Comparison of ENCODE assay signal across 1 cellular context in the genomic region with DNA sequence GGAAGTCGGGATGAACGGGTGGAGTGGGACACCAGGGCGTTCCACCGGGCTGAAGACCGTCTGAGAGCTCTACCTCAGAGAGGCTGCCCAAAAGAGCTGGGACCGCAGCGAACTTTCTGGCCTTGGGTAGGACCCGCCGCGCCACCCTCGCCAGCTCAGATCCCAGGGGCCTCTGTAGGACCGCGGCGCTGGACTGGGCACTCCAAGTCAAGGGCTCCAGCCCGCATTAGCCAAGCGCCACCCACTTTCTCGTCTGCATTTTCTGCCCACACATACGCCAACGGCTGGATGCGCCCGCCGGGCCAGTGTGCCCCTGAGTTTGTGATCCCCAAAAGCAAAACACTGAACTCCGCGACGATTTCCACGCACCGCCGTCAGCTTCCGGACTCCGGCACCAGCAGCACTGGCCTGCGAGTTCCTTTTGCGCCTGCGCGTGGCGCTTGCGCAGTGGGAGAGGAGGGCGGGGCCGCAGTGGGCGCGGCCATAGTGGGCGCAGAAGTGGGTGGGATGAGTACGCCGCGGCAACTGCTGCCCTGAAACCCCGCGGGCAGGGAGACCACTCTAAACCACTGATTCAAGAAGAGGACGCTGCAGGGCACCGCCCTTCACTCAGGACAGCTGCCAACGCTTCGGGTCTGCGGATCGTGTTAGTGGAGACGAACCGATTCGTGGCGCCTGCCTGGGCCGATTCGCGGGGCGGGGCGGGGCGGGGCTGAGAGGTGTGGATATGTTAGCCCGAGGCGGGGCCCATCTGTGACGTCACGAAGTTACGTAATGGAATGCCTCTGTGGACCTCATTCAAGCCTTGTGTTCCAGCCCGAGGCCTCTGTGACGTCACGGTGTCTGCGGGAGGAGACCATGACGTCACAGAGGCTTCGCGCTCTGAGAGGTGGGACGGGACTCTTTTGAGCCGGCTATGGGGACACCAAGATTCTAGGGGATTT.
A peak's percentile ranks its signal among the peaks of the same experiment; 100 is the strongest.
TF ChIP-seq lines count a peak whose summit lies in the region.

No MANE protein-coding gene starts in this region.

TF ChIP-seq in HepG2, 621 proteins besides CTCF, POLR2A, EP300 and RAD21 (continued from another document):
- TF ChIP-seq, protein P1, sequence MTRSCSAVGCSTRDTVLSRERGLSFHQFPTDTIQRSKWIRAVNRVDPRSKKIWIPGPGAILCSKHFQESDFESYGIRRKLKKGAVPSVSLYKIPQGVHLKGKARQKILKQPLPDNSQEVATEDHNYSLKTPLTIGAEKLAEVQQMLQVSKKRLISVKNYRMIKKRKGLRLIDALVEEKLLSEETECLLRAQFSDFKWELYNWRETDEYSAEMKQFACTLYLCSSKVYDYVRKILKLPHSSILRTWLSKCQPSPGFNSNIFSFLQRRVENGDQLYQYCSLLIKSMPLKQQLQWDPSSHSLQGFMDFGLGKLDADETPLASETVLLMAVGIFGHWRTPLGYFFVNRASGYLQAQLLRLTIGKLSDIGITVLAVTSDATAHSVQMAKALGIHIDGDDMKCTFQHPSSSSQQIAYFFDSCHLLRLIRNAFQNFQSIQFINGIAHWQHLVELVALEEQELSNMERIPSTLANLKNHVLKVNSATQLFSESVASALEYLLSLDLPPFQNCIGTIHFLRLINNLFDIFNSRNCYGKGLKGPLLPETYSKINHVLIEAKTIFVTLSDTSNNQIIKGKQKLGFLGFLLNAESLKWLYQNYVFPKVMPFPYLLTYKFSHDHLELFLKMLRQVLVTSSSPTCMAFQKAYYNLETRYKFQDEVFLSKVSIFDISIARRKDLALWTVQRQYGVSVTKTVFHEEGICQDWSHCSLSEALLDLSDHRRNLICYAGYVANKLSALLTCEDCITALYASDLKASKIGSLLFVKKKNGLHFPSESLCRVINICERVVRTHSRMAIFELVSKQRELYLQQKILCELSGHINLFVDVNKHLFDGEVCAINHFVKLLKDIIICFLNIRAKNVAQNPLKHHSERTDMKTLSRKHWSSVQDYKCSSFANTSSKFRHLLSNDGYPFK (CRISPR knock-in tag; IDR thresholded peaks at IDR 0.05; ENCODE audit: borderline replicate concordance), result peak; percentile 91
- TF ChIP-seq, protein P2, sequence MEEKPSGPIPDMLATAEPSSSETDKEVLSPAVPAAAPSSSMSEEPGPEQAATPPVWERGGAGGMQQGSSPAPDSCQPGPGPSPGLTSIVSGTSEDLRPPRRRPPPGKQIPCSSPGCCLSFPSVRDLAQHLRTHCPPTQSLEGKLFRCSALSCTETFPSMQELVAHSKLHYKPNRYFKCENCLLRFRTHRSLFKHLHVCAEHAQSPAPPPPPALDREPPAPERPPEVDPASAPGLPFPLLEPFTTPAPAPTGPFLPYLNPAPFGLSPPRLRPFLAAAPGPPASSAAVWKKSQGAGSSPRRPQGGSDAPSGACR (CRISPR knock-in tag; IDR thresholded peaks at IDR 0.05), result peak; percentile 91
- peak; percentile 80; the same call in 1 of the 2 replicates for TF ChIP-seq ZNF343 (CRISPR knock-in tag; IDR thresholded peaks at IDR 0.05)
- peak; percentile 92; the same call in 1 of the 2 replicates for TF ChIP-seq ZNF232 (CRISPR knock-in tag; IDR thresholded peaks at IDR 0.05; ENCODE audit: borderline replicate concordance)
- peak; percentile 82; the same call in 1 of the 2 replicates for TF ChIP-seq ISL2 (CRISPR knock-in tag; IDR thresholded peaks at IDR 0.05)
- peak; percentile 98 for TF ChIP-seq RBM39 (IDR thresholded peaks at IDR 0.05; ENCODE audit: low read depth, low read length, poor library complexity, severe bottlenecking)
- no peak for TF ChIP-seq ZNF510 (CRISPR knock-in tag; IDR thresholded peaks at IDR 0.05; ENCODE audit: low read depth)
- TF ChIP-seq, protein P3, sequence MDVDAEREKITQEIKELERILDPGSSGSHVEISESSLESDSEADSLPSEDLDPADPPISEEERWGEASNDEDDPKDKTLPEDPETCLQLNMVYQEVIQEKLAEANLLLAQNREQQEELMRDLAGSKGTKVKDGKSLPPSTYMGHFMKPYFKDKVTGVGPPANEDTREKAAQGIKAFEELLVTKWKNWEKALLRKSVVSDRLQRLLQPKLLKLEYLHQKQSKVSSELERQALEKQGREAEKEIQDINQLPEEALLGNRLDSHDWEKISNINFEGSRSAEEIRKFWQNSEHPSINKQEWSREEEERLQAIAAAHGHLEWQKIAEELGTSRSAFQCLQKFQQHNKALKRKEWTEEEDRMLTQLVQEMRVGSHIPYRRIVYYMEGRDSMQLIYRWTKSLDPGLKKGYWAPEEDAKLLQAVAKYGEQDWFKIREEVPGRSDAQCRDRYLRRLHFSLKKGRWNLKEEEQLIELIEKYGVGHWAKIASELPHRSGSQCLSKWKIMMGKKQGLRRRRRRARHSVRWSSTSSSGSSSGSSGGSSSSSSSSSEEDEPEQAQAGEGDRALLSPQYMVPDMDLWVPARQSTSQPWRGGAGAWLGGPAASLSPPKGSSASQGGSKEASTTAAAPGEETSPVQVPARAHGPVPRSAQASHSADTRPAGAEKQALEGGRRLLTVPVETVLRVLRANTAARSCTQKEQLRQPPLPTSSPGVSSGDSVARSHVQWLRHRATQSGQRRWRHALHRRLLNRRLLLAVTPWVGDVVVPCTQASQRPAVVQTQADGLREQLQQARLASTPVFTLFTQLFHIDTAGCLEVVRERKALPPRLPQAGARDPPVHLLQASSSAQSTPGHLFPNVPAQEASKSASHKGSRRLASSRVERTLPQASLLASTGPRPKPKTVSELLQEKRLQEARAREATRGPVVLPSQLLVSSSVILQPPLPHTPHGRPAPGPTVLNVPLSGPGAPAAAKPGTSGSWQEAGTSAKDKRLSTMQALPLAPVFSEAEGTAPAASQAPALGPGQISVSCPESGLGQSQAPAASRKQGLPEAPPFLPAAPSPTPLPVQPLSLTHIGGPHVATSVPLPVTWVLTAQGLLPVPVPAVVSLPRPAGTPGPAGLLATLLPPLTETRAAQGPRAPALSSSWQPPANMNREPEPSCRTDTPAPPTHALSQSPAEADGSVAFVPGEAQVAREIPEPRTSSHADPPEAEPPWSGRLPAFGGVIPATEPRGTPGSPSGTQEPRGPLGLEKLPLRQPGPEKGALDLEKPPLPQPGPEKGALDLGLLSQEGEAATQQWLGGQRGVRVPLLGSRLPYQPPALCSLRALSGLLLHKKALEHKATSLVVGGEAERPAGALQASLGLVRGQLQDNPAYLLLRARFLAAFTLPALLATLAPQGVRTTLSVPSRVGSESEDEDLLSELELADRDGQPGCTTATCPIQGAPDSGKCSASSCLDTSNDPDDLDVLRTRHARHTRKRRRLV (CRISPR knock-in tag; IDR thresholded peaks at IDR 0.05), result no peak; the same call in 1 of the 2 replicates
- peak; percentile 23 for TF ChIP-seq MZF1 (CRISPR knock-in tag; IDR thresholded peaks at IDR 0.05; ENCODE audit: borderline replicate concordance)
- peak; percentile 81; the same call in 1 of the 2 replicates for TF ChIP-seq ZNF441 (CRISPR knock-in tag; IDR thresholded peaks at IDR 0.05; ENCODE audit: borderline replicate concordance)
- TF ChIP-seq ZNF331 (CRISPR knock-in tag; IDR thresholded peaks at IDR 0.05), result peak; percentile 70
- TF ChIP-seq, protein P4, sequence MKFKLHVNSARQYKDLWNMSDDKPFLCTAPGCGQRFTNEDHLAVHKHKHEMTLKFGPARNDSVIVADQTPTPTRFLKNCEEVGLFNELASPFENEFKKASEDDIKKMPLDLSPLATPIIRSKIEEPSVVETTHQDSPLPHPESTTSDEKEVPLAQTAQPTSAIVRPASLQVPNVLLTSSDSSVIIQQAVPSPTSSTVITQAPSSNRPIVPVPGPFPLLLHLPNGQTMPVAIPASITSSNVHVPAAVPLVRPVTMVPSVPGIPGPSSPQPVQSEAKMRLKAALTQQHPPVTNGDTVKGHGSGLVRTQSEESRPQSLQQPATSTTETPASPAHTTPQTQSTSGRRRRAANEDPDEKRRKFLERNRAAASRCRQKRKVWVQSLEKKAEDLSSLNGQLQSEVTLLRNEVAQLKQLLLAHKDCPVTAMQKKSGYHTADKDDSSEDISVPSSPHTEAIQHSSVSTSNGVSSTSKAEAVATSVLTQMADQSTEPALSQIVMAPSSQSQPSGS (CRISPR knock-in tag; IDR thresholded peaks at IDR 0.05), result peak; percentile 93
- TF ChIP-seq, protein P5, sequence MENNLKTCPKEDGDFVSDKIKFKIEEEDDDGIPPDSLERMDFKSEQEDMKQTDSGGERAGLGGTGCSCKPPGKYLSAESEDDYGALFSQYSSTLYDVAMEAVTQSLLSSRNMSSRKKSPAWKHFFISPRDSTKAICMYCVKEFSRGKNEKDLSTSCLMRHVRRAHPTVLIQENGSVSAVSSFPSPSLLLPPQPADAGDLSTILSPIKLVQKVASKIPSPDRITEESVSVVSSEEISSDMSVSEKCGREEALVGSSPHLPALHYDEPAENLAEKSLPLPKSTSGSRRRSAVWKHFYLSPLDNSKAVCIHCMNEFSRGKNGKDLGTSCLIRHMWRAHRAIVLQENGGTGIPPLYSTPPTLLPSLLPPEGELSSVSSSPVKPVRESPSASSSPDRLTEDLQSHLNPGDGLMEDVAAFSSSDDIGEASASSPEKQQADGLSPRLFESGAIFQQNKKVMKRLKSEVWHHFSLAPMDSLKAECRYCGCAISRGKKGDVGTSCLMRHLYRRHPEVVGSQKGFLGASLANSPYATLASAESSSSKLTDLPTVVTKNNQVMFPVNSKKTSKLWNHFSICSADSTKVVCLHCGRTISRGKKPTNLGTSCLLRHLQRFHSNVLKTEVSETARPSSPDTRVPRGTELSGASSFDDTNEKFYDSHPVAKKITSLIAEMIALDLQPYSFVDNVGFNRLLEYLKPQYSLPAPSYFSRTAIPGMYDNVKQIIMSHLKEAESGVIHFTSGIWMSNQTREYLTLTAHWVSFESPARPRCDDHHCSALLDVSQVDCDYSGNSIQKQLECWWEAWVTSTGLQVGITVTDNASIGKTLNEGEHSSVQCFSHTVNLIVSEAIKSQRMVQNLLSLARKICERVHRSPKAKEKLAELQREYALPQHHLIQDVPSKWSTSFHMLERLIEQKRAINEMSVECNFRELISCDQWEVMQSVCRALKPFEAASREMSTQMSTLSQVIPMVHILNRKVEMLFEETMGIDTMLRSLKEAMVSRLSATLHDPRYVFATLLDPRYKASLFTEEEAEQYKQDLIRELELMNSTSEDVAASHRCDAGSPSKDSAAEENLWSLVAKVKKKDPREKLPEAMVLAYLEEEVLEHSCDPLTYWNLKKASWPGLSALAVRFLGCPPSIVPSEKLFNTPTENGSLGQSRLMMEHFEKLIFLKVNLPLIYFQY (CRISPR knock-in tag; IDR thresholded peaks at IDR 0.05; ENCODE audit: borderline replicate concordance), result peak; percentile 75; the same call in 1 of the 2 replicates
- no peak for TF ChIP-seq ZNF496 (CRISPR knock-in tag; IDR thresholded peaks at IDR 0.05; ENCODE audit: insufficient replicate concordance)
- TF ChIP-seq DR1 (CRISPR knock-in tag; IDR thresholded peaks at IDR 0.05), result peak; percentile 90
- TF ChIP-seq HOXA3 (CRISPR knock-in tag; IDR thresholded peaks at IDR 0.05), result peak; percentile 100
- no peak; the same call in 1 of the 2 replicates for TF ChIP-seq ZBTB8A (CRISPR knock-in tag; IDR thresholded peaks at IDR 0.05; ENCODE audit: borderline replicate concordance, low read depth)
